Comparison of ENCODE assay signal across 1 cellular context in the genomic region with DNA sequence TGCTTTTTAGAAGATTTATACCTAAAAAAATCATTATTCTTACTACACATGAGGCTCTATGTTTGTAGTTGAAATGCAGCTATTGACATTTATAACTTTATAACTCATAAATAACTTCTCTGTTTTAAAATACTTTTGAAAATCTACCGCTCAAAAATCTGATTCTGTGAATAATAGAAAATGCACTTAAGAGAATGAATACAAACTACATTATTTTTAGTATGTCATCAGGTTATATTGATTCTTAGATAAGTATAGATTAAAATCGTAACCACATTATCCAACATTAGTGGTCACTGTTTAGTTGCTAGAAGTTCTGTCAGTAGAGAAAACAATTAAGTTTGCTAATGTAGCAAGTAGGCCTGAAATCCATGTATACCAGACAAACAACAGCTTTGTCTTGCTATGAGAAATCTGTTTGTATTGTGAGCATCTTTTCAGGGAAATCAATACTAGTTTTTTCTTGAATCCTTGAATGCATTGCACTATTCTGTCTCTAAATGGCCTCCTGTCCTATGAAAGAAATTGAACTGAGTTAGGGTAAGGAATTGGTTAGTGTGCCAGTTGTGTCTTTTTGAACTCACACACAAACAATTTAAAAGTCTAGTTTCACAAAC.
TF ChIP-seq lines count a peak whose summit lies in the region.

No MANE protein-coding gene starts in this region.

TF ChIP-seq in GM23338, 12 proteins besides CTCF, POLR2A, EP300 and RAD21:
- TF ChIP-seq, protein P1, sequence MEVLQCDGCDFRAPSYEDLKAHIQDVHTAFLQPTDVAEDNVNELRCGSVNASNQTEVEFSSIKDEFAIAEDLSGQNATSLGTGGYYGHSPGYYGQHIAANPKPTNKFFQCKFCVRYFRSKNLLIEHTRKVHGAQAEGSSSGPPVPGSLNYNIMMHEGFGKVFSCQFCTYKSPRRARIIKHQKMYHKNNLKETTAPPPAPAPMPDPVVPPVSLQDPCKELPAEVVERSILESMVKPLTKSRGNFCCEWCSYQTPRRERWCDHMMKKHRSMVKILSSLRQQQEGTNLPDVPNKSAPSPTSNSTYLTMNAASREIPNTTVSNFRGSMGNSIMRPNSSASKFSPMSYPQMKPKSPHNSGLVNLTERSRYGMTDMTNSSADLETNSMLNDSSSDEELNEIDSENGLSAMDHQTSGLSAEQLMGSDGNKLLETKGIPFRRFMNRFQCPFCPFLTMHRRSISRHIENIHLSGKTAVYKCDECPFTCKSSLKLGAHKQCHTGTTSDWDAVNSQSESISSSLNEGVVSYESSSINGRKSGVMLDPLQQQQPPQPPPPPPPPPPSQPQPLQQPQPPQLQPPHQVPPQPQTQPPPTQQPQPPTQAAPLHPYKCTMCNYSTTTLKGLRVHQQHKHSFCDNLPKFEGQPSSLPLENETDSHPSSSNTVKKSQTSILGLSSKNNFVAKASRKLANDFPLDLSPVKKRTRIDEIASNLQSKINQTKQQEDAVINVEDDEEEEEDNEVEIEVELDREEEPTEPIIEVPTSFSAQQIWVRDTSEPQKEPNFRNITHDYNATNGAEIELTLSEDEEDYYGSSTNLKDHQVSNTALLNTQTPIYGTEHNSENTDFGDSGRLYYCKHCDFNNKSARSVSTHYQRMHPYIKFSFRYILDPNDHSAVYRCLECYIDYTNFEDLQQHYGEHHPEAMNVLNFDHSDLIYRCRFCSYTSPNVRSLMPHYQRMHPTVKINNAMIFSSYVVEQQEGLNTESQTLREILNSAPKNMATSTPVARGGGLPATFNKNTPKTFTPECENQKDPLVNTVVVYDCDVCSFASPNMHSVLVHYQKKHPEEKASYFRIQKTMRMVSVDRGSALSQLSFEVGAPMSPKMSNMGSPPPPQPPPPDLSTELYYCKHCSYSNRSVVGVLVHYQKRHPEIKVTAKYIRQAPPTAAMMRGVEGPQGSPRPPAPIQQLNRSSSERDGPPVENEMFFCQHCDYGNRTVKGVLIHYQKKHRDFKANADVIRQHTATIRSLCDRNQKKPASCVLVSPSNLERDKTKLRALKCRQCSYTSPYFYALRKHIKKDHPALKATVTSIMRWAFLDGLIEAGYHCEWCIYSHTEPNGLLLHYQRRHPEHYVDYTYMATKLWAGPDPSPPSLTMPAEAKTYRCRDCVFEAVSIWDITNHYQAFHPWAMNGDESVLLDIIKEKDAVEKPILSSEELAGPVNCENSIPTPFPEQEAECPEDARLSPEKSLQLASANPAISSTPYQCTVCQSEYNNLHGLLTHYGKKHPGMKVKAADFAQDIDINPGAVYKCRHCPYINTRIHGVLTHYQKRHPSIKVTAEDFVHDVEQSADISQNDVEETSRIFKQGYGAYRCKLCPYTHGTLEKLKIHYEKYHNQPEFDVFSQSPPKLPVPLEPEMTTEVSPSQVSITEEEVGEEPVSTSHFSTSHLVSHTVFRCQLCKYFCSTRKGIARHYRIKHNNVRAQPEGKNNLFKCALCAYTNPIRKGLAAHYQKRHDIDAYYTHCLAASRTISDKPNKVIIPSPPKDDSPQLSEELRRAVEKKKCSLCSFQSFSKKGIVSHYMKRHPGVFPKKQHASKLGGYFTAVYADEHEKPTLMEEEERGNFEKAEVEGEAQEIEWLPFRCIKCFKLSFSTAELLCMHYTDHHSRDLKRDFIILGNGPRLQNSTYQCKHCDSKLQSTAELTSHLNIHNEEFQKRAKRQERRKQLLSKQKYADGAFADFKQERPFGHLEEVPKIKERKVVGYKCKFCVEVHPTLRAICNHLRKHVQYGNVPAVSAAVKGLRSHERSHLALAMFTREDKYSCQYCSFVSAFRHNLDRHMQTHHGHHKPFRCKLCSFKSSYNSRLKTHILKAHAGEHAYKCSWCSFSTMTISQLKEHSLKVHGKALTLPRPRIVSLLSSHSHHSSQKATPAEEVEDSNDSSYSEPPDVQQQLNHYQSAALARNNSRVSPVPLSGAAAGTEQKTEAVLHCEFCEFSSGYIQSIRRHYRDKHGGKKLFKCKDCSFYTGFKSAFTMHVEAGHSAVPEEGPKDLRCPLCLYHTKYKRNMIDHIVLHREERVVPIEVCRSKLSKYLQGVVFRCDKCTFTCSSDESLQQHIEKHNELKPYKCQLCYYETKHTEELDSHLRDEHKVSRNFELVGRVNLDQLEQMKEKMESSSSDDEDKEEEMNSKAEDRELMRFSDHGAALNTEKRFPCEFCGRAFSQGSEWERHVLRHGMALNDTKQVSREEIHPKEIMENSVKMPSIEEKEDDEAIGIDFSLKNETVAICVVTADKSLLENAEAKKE (CRISPR knock-in tag; IDR thresholded peaks at IDR 0.05) = no peak
